ENCODE assay signal across 17 cellular contexts in genomic region chr12:129258781-129259318, GRCh38.
DNase-seq lines count a peak whose midpoint lies in the region; ATAC-seq and TF ChIP-seq lines count a peak whose summit lies in the region.
"Had no signal": no experiment of that assay in that cellular context is flagged by ENCODE, and none has a peak within 500 bp of the region (broad histone marks: within the 10 kb centered on the region; RNA-seq: fewer than 3 reads in every experiment).

No MANE protein-coding gene starts in this region.

- WGBS in gastroesophageal sphincter (ENCODE audit: low coverage in 1 of 2), 2 donors, result 62 to 70% methylated on average over 2 to 5 of the region's 5 CpGs

- peaks cover 8 to 17% of the 10 kb centered on the region in 2 donors for H3K9me3 Mint-ChIP-seq in activated T-cell treated with anti-CD3 and anti-CD28 coated beads, Interleukin-2, amount 50 U/mL, for 72 hours

- TF ChIP-seq CTCF in gastroesophageal sphincter (IDR thresholded peaks at IDR 0.05), result no peak

- no peak overlapping the region for H3K4me3 ChIP-seq in gastroesophageal sphincter

- TF ChIP-seq EP300 in gastroesophageal sphincter (IDR thresholded peaks at IDR 0.05), result no peak

- H3K36me3 ChIP-seq in gastroesophageal sphincter, result no peaks in the 10 kb centered on the region

- ATAC-seq in GM21526 (IDR thresholded peaks at IDR 0.05; ENCODE audit: low FRiP score, unreplicated experiment) (no peak), gastroesophageal sphincter (no peak)
- ATAC-seq in activated T-cell treated with anti-CD3 and anti-CD28 coated beads, Interleukin-2, amount 50 U/mL, for 72 hours (replicated peaks in 1 of 2), result no peak
- ATAC-seq: CD8-positive, alpha-beta T cell; HepG2 had no signal

- no peak for TF ChIP-seq POLR2A in gastroesophageal sphincter (IDR thresholded peaks at IDR 0.05)

- H3K27me3 ChIP-seq in gastroesophageal sphincter, result no peaks in the 10 kb centered on the region

- H3K36me3 Mint-ChIP-seq in activated T-cell treated with anti-CD3 and anti-CD28 coated beads, Interleukin-2, amount 50 U/mL, for 72 hours (ENCODE audit: insufficient read depth in 2 of 2), result no peaks in the 10 kb centered on the region
- H3K36me3 Mint-ChIP-seq: CD14-positive monocyte; CD8-positive, alpha-beta T cell had no signal

- H3K4me1 ChIP-seq in gastroesophageal sphincter, result no peaks in the 10 kb centered on the region

- peaks cover 0 to under 1% (median 0%) of the 10 kb centered on the region in 3 donors for H3K9me3 ChIP-seq in gastroesophageal sphincter

- H3K27ac Mint-ChIP-seq in activated T-cell treated with anti-CD3 and anti-CD28 coated beads, Interleukin-2, amount 50 U/mL, for 72 hours, result no peak overlapping the region
- H3K27ac Mint-ChIP-seq: CD14-positive monocyte; CD8-positive, alpha-beta T cell; HFFc6 had no signal

- H3K27ac ChIP-seq in gastroesophageal sphincter, result no peak overlapping the region
- H3K27ac ChIP-seq: 22Rv1 had no signal

- H3K4me3 Mint-ChIP-seq in activated T-cell treated with anti-CD3 and anti-CD28 coated beads, Interleukin-2, amount 50 U/mL, for 72 hours, result no peak overlapping the region
- H3K4me3 Mint-ChIP-seq: CD14-positive monocyte; CD8-positive, alpha-beta T cell; HFFc6 had no signal

- H3K27me3 Mint-ChIP-seq in activated T-cell treated with anti-CD3 and anti-CD28 coated beads, Interleukin-2, amount 50 U/mL, for 72 hours (ENCODE audit: low read depth), result no peaks in the 10 kb centered on the region

- no peaks in the 10 kb centered on the region for H3K4me1 Mint-ChIP-seq in activated T-cell treated with anti-CD3 and anti-CD28 coated beads, Interleukin-2, amount 50 U/mL, for 72 hours (ENCODE audit: low read depth)
- H3K4me1 Mint-ChIP-seq: CD14-positive monocyte had no signal

- DNase-seq in DMS53 (lab: John Stamatoyannopoulos, UW) (peak; percentile 45), DMS53 treated with DMSO at 0.1 percent for 48 hours (lab: John Stamatoyannopoulos, UW; ENCODE audit: unreplicated experiment) (no peak), NCI-H510A treated with DMSO at 0.1 percent for 48 hours (lab: John Stamatoyannopoulos, UW) (peak; percentile 50), islet precursor cell (peak; percentile 79)
- DNase-seq in activated T-cell treated with anti-CD3 and anti-CD28 coated beads, Interleukin-2, amount 50 U/mL, for 72 hours, result no peak
- DNase-seq in activated CD4-positive, CD25-positive, alpha-beta regulatory T cell (lab: John Stamatoyannopoulos, UW), result no peak
- DNase-seq: CD8-positive, alpha-beta T cell; COR-L47; DMS153; GDM1; HCEC 1CT; HFFc6 had no signal

Comparison
In these comparisons a context has a peak if more than half of its experiments do, and no peak if none do; other contexts are left out.
1. DNase-seq: peak in DMS53 (single experiment), NCI-H510A treated with DMSO at 0.1 percent for 48 hours (single experiment) and islet precursor cell (single experiment); none in DMS53 treated with DMSO at 0.1 percent for 48 hours (single experiment), activated T-cell treated with anti-CD3 and anti-CD28 coated beads, Interleukin-2, amount 50 U/mL, for 72 hours (0 of 2) and activated CD4-positive, CD25-positive, alpha-beta regulatory T cell (0 of 4).